In genomic region chr17:33968350-33969044, GRCh38 we compare ENCODE assay signal across 9 cellular contexts.
A peak's percentile ranks its signal among the peaks of the same experiment; 100 is the strongest.
DNase-seq lines count a peak whose midpoint lies in the region; ATAC-seq, FAIRE-seq and TF ChIP-seq lines count a peak whose summit lies in the region.
"Had no signal": no experiment of that assay in that cellular context is flagged by ENCODE, and none has a peak within 500 bp of the region (broad histone marks: within the 10 kb centered on the region; RNA-seq: fewer than 3 reads in every experiment).

No MANE protein-coding gene starts in this region.

- intact Hi-C loops in heart right ventricle (cut with DNase I): no loop called here

- H3K4me3 Mint-ChIP-seq in stimulated activated memory B cell treated with anti-CD40 and anti-IgM and Interleukin-4, amounts not matched to agents 10 μg/mL and 1 μg/mL and 100 μg/mL, for 72 hours: no peak overlapping the region

- H3K9me3 ChIP-seq in A549 (no peaks in the 10 kb centered on the region), WERI-Rb-1 (ENCODE audit: severe bottlenecking) (no peaks in the 10 kb centered on the region), heart right ventricle (no peaks in the 10 kb centered on the region), MG63 (no peaks in the 10 kb centered on the region)

- TF ChIP-seq CTCF in A549 (IDR thresholded peaks at IDR 0.05): no peak
- TF ChIP-seq CTCF in WERI-Rb-1 (IDR thresholded peaks at IDR 0.05; ENCODE audit: low read depth, low read length): no peak
- no peak for TF ChIP-seq CTCF in heart right ventricle (IDR thresholded peaks at IDR 0.05)

- DNase-seq in A549 (ENCODE audit: low read depth in 1 of 2, low spot score in 1 of 2) (peak in 1 of 2 experiments; percentile 18), WERI-Rb-1 (peak; percentile 60), heart right ventricle (no peak), MG63 (no peak), SIG-M5 treated with dmso at 0.1 percent for 504 hours (lab: John Stamatoyannopoulos, UW; ENCODE audit: unreplicated experiment) (no peak)

- H3K4me3 ChIP-seq in A549: no peak overlapping the region
- no peak overlapping the region for H3K4me3 ChIP-seq in WERI-Rb-1 (ENCODE audit: low read depth, low read length)
- no peak overlapping the region for H3K4me3 ChIP-seq in heart right ventricle
- H3K4me3 ChIP-seq in MG63: no peak overlapping the region

- H3K4me1 Mint-ChIP-seq in stimulated activated memory B cell treated with anti-CD40 and anti-IgM and Interleukin-4, amounts not matched to agents 10 μg/mL and 1 μg/mL and 100 μg/mL, for 72 hours: peaks cover 26% of the 10 kb centered on the region

- no peaks in the 10 kb centered on the region for H3K36me3 Mint-ChIP-seq in stimulated activated memory B cell treated with anti-CD40 and anti-IgM and Interleukin-4, amounts not matched to agents 10 μg/mL and 1 μg/mL and 100 μg/mL, for 72 hours

- peaks cover 3% of the 10 kb centered on the region; the same call in 1 of the 3 replicates for H3K4me1 ChIP-seq in A549
- H3K4me1 ChIP-seq in heart right ventricle: peaks cover 0 to 22% (median 0%) of the 10 kb centered on the region in 9 donors

- CTCF ChIA-PET in A549 (lab: Yijun Ruan, JAX): interaction anchor here (0.6 to 1.1 kb wide), 2 partner anchors 17 to 58 kb away, joined by 3 to 4 read pairs; no protein-coding TSS in a partner anchor

- WGBS in A549 (ENCODE audit: missing lambda C conversion rate): 58% methylated on average over 9 of the region's 9 CpGs
- 59 to 73% methylated on average over 9 of the region's 9 CpGs for WGBS in heart right ventricle, 2 donors

- TF ChIP-seq RAD21 in A549 (conservative IDR thresholded peaks at IDR 0.05 in 1 of 2, IDR thresholded peaks at IDR 0.05 in 1 of 2): no peak

- H3K4me2 ChIP-seq in A549: no peak overlapping the region

- POLR2A ChIA-PET in A549 (lab: Yijun Ruan, JAX): no interaction called here

- no peak for ATAC-seq in A549
- peak; percentile 59 for ATAC-seq in GM18870 (IDR thresholded peaks at IDR 0.05; ENCODE audit: unreplicated experiment)
- ATAC-seq in HG03095 (IDR thresholded peaks at IDR 0.05; ENCODE audit: unreplicated experiment): peak; percentile 53
- ATAC-seq in stimulated activated memory B cell treated with anti-CD40 and anti-IgM and Interleukin-4, amounts not matched to agents 10 μg/mL and 1 μg/mL and 100 μg/mL, for 72 hours: peak; percentile 73
- ATAC-seq in heart right ventricle: no peak

- no peak for FAIRE-seq in A549 (lab: Jason Lieb, UNC)
- FAIRE-seq: G401.6 had no signal

- peaks cover 16% of the 10 kb centered on the region for H3K27me3 Mint-ChIP-seq in stimulated activated memory B cell treated with anti-CD40 and anti-IgM and Interleukin-4, amounts not matched to agents 10 μg/mL and 1 μg/mL and 100 μg/mL, for 72 hours

- H3K36me3 ChIP-seq in WERI-Rb-1 (no peaks in the 10 kb centered on the region), heart right ventricle (no peaks in the 10 kb centered on the region), MG63 (no peaks in the 10 kb centered on the region)

- no peaks in the 10 kb centered on the region for H3K27me3 ChIP-seq in WERI-Rb-1 (ENCODE audit: insufficient read depth, low read depth, severe bottlenecking)
- peaks cover 0 to 11% (median 5%) of the 10 kb centered on the region in 7 donors for H3K27me3 ChIP-seq in heart right ventricle
- H3K27me3 ChIP-seq in MG63: no peaks in the 10 kb centered on the region

- H3K27ac ChIP-seq in A549 (peak overlapping the region in 1 of 2 experiments; percentile 18; a peak in 2 of 6 replicates), WERI-Rb-1 (peak overlapping the region; percentile 41), heart right ventricle (no peak overlapping the region)

- H3K27ac Mint-ChIP-seq in stimulated activated memory B cell treated with anti-CD40 and anti-IgM and Interleukin-4, amounts not matched to agents 10 μg/mL and 1 μg/mL and 100 μg/mL, for 72 hours: peak overlapping the region; percentile 68

- H3K9me3 Mint-ChIP-seq in stimulated activated memory B cell treated with anti-CD40 and anti-IgM and Interleukin-4, amounts not matched to agents 10 μg/mL and 1 μg/mL and 100 μg/mL, for 72 hours: no peaks in the 10 kb centered on the region

- no peak for TF ChIP-seq EP300 in A549 (IDR thresholded peaks at IDR 0.05)

- TF ChIP-seq POLR2A in A549 (IDR thresholded peaks at IDR 0.05; ENCODE audit: low read length): no peak

TF ChIP-seq in A549, 52 proteins besides CTCF, POLR2A, EP300 and RAD21:
- TF ChIP-seq MAFK (IDR thresholded peaks at IDR 0.05; ENCODE audit: partially characterized antibody) (peak; percentile 78), NFE2L2 (conservative IDR thresholded peaks at IDR 0.05; ENCODE audit: low read length) (peak; percentile 43; the same call in 1 of the 2 replicates), ZC3H11A (IDR thresholded peaks at IDR 0.05) (no peak), CHD4 (IDR thresholded peaks at IDR 0.05; ENCODE audit: borderline replicate concordance) (no peak)

Comparison
In these comparisons a context has a peak if more than half of its experiments do, and no peak if none do; other contexts are left out.
1. ATAC-seq: peak in GM18870 (single experiment), HG03095 (single experiment) and stimulated activated memory B cell treated with anti-CD40 and anti-IgM and Interleukin-4, amounts not matched to agents 10 μg/mL and 1 μg/mL and 100 μg/mL, for 72 hours (single experiment); none in A549 (0 of 2) and heart right ventricle (0 of 8).